ENCODE assay signal across 11 cellular contexts in the genomic region with DNA sequence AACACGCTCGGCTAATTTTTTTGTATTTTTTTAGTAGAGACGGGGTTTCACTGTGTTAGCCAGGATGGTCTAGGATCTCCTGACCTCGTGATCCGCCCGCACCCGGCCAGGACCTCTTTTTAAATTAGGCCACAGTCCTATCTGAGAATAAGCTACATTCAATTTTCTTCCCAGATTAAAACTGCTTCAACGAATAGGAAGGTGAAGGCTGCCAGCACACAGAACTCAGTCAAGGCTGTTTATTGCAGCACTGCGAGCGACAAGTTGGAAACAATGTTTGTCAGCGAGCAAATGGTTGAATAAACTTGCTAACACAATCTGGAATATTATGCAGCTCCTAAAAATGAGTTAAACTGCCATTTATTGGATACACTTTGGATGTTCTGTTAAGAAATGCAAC. TPM values are rescaled to one million over a fixed set of nuclear protein-coding genes. Genes with fewer than 3 reads are reported as not detected.
DNase-seq lines count a peak whose midpoint lies in the region; ATAC-seq and TF ChIP-seq lines count a peak whose summit lies in the region.
"Had no signal": no experiment of that assay in that cellular context is flagged by ENCODE, and none has a peak within 500 bp of the region (broad histone marks: within the 10 kb centered on the region; RNA-seq: fewer than 3 reads in every experiment).

No MANE protein-coding gene starts in this region.

- POLR2A ChIA-PET in CD4-positive, alpha-beta T cell (lab: Charles Lee) = interaction anchor here (0.6 to 5.1 kb wide), 7 partner anchors 9 to 491 kb away, joined by 3 to 156 read pairs (median 6); a partner anchor contains a TSS

- CTCF ChIA-PET in CD4-positive, alpha-beta T cell (lab: Charles Lee) = interaction anchor here (5.2 kb wide), 1 partner anchor 24 kb away, joined by 55 read pairs; a partner anchor contains a TSS

- H3K4me1 Mint-ChIP-seq in CD4-positive, alpha-beta T cell (ENCODE audit: low read depth) = peaks cover 60% of the 10 kb centered on the region
- peaks cover 27 to 42% of the 10 kb centered on the region in 2 donors for H3K4me1 Mint-ChIP-seq in natural killer cell

- H3K36me3 Mint-ChIP-seq in CD4-positive, alpha-beta T cell (ENCODE audit: low read depth) = peaks cover 55% of the 10 kb centered on the region
- peaks cover 25 to 41% of the 10 kb centered on the region in 2 donors for H3K36me3 Mint-ChIP-seq in activated naive CD4-positive, alpha-beta T cell treated with anti-CD3 and anti-CD28 coated beads, Interleukin-2, amount 50 U/mL, for 72 hours
- H3K36me3 Mint-ChIP-seq in natural killer cell = peaks cover 7% of the 10 kb centered on the region

- no peaks in the 10 kb centered on the region for H3K27me3 ChIP-seq in CD4-positive, alpha-beta T cell (ENCODE audit: control insufficient read depth, insufficient read depth, low read length)
- H3K27me3 ChIP-seq: SJSA1 had no signal

- no peak overlapping the region for H3K27ac ChIP-seq in CD4-positive, alpha-beta T cell (ENCODE audit: low read depth, low read length)
- H3K27ac ChIP-seq: SJSA1 had no signal

- no peaks in the 10 kb centered on the region for H3K9me3 Mint-ChIP-seq in CD4-positive, alpha-beta T cell
- H3K9me3 Mint-ChIP-seq in activated naive CD4-positive, alpha-beta T cell treated with anti-CD3 and anti-CD28 coated beads, Interleukin-2, amount 50 U/mL, for 72 hours = no peaks in the 10 kb centered on the region
- no peaks in the 10 kb centered on the region for H3K9me3 Mint-ChIP-seq in natural killer cell

- H3K4me3 ChIP-seq in HFF-Myc (replicated peaks; ENCODE audit: low read depth, low read length) = peak overlapping the region; percentile 65
- H3K4me3 ChIP-seq: SJSA1 had no signal

- no peak for ATAC-seq in CD4-positive, alpha-beta T cell (ENCODE audit: poor library complexity)
- ATAC-seq in activated naive CD4-positive, alpha-beta T cell treated with anti-CD3 and anti-CD28 coated beads, Interleukin-2, amount 50 U/mL, for 72 hours = no peak
- no peak for ATAC-seq in natural killer cell
- no peak for ATAC-seq in HG03175 (IDR thresholded peaks at IDR 0.05; ENCODE audit: unreplicated experiment)

- peak overlapping the region; percentile 84 for H3K27ac Mint-ChIP-seq in CD4-positive, alpha-beta T cell
- peak overlapping the region; percentile 90 to 95 for H3K27ac Mint-ChIP-seq in activated naive CD4-positive, alpha-beta T cell treated with anti-CD3 and anti-CD28 coated beads, Interleukin-2, amount 50 U/mL, for 72 hours
- H3K27ac Mint-ChIP-seq in natural killer cell = no peak overlapping the region

- DNase-seq in CD4-positive, alpha-beta T cell = no peak
- DNase-seq in HFF-Myc (ENCODE audit: extremely low read depth, low read depth) (no peak), natural killer cell (no peak), glomerular visceral epithelial cell (ENCODE audit: extremely low spot score) (no peak), GM03348 (ENCODE audit: low spot score) (no peak)
- DNase-seq in activated naive CD4-positive, alpha-beta T cell treated with anti-CD3 and anti-CD28 coated beads, Interleukin-2, amount 50 U/mL, for 72 hours (ENCODE audit: low spot score in 2 of 2) = peak in 1 of 2 donors; percentile 31
- no peak for DNase-seq in activated CD4-positive, CD25-positive, alpha-beta regulatory T cell (lab: John Stamatoyannopoulos, UW)
- DNase-seq: NCI-H1105; stimulated activated CD4-positive, alpha-beta T cell treated with anti-CD3 and anti-CD28 coated beads, Interleukin-15, amount 100 ng/mL, for 24 hours had no signal

- no peaks in the 10 kb centered on the region for H3K27me3 Mint-ChIP-seq in CD4-positive, alpha-beta T cell
- peaks cover 3 to 5% of the 10 kb centered on the region in 2 donors for H3K27me3 Mint-ChIP-seq in natural killer cell (ENCODE audit: low read depth in 2 of 2)

- peak overlapping the region; percentile 97 for H3K4me3 Mint-ChIP-seq in CD4-positive, alpha-beta T cell
- H3K4me3 Mint-ChIP-seq in natural killer cell = peak overlapping the region; percentile 74

- no peaks in the 10 kb centered on the region for H3K9me3 ChIP-seq in CD4-positive, alpha-beta T cell (ENCODE audit: control insufficient read depth, low read length)
- H3K9me3 ChIP-seq: SJSA1 had no signal

- no peak for TF ChIP-seq CTCF in CD4-positive, alpha-beta T cell (IDR thresholded peaks at IDR 0.05)
- TF ChIP-seq CTCF in HFF-Myc (IDR thresholded peaks at IDR 0.05; ENCODE audit: low read depth, low read length, missing control alignments) (no peak), natural killer cell (IDR thresholded peaks at IDR 0.05) (no peak)

- intact Hi-C loops in CD4-positive, alpha-beta T cell (cut with DNase I, micrococcal nuclease) = loop anchor here in 1 of 2 experiments (1.0 kb wide), 1 partner anchor 22 kb away; no protein-coding TSS in a partner anchor
- intact Hi-C loops in natural killer cell (cut with micrococcal nuclease) = no loop called here

RNA-seq across cellular contexts. Expression of a gene that starts 1.9 kb away (rescaled TPM):
- 10 to 100 TPM; 55.6 to 58.6 TPM for total RNA-seq in CD4-positive, alpha-beta T cell
- 10 to 100 TPM; 60.7 to 81.9 TPM for total RNA-seq in activated naive CD4-positive, alpha-beta T cell treated with anti-CD3 and anti-CD28 coated beads, Interleukin-2, amount 50 U/mL, for 72 hours
- 10 to 100 TPM; 20.1 to 37.8 (median 36.8) TPM for total RNA-seq in natural killer cell

RNA-seq across cellular contexts. Expression of a gene that starts 22.8 kb away (rescaled TPM):
- total RNA-seq in CD4-positive, alpha-beta T cell = 10 to 100 TPM; 41.5 to 44.6 TPM
- total RNA-seq in activated naive CD4-positive, alpha-beta T cell treated with anti-CD3 and anti-CD28 coated beads, Interleukin-2, amount 50 U/mL, for 72 hours = 10 to 100 TPM; 11.8 to 12.7 TPM
- total RNA-seq in natural killer cell = 10 to 100 TPM; 22.7 to 36.3 (median 35.9) TPM

Comparison
In these comparisons a context has a peak if more than half of its experiments do, and no peak if none do; other contexts are left out.
1. H3K27ac Mint-ChIP-seq: peak in CD4-positive, alpha-beta T cell (single experiment) and activated naive CD4-positive, alpha-beta T cell treated with anti-CD3 and anti-CD28 coated beads, Interleukin-2, amount 50 U/mL, for 72 hours (2 of 2); none in natural killer cell (0 of 2).